Comparison of ENCODE assay signal across 19 cellular contexts in genomic region chr1:34800214-34800613, GRCh38. TPM values are rescaled to one million over a fixed set of nuclear protein-coding genes. Genes with fewer than 3 reads are reported as not detected.
DNase-seq lines count a peak whose midpoint lies in the region; ATAC-seq and TF ChIP-seq lines count a peak whose summit lies in the region.
"Had no signal": no experiment of that assay in that cellular context is flagged by ENCODE, and none has a peak within 500 bp of the region (broad histone marks: within the 10 kb centered on the region; RNA-seq: fewer than 3 reads in every experiment).

No MANE protein-coding gene starts in this region.

- peaks cover 9% of the 10 kb centered on the region for H3K4me1 Mint-ChIP-seq in activated naive CD8-positive, alpha-beta T cell treated with anti-CD3 and anti-CD28 coated beads, Interleukin-2, amount 50 U/mL, for 24 hours
- H3K4me1 Mint-ChIP-seq: brain, immature natural killer cell, naive B cell had no signal

- H3K4me3 Mint-ChIP-seq in activated naive CD8-positive, alpha-beta T cell treated with anti-CD3 and anti-CD28 coated beads, Interleukin-2, amount 50 U/mL, for 24 hours, result no peak overlapping the region
- H3K4me3 Mint-ChIP-seq: brain, immature natural killer cell, naive B cell, type B pancreatic cell had no signal

- DNase-seq in activated CD4-positive, alpha-beta T cell treated with anti-CD3 and anti-CD28 coated beads for 48 hours, result peak; percentile 40
- no peak for DNase-seq in activated CD4-positive, alpha-beta T cell treated with anti-CD3 and anti-CD28 coated beads, Interleukin-2, amount 50 U/mL, for 1 hour
- DNase-seq in COLO829 (ENCODE audit: low spot score) (peak; percentile 9), fibroblast of the aortic adventitia (ENCODE audit: low read depth) (peak; percentile 45), mucosa of gallbladder (ENCODE audit: low spot score) (no peak), NCI-H69 (lab: John Stamatoyannopoulos, UW) (no peak)
- no peak for DNase-seq in activated naive CD8-positive, alpha-beta T cell treated with anti-CD3 and anti-CD28 coated beads, Interleukin-2, amount 50 U/mL, for 24 hours
- DNase-seq in central memory CD4-positive, alpha-beta T cell, result no peak
- DNase-seq: erythroblast, immature natural killer cell, lower lobe of right lung, naive B cell, NCI-H1105 treated with DMSO at 0.1 percent for 48 hours, NCI-H2171, NCI-H748 treated with DMSO at 0.1 percent for 48 hours had no signal

- ATAC-seq in activated naive CD8-positive, alpha-beta T cell treated with anti-CD3 and anti-CD28 coated beads, Interleukin-2, amount 50 U/mL, for 24 hours, result peak; percentile 76
- ATAC-seq: lower lobe of right lung had no signal

- no peak for TF ChIP-seq CTCF in fibroblast of the aortic adventitia (IDR thresholded peaks at IDR 0.05; ENCODE audit: insufficient read depth, low read length)

- H3K27ac Mint-ChIP-seq in activated naive CD8-positive, alpha-beta T cell treated with anti-CD3 and anti-CD28 coated beads, Interleukin-2, amount 50 U/mL, for 24 hours, result no peak overlapping the region
- H3K27ac Mint-ChIP-seq: brain, immature natural killer cell, type B pancreatic cell had no signal

- no peaks in the 10 kb centered on the region for H3K27me3 Mint-ChIP-seq in activated naive CD8-positive, alpha-beta T cell treated with anti-CD3 and anti-CD28 coated beads, Interleukin-2, amount 50 U/mL, for 24 hours
- H3K27me3 Mint-ChIP-seq: brain had no signal

- no peaks in the 10 kb centered on the region for H3K9me3 Mint-ChIP-seq in activated naive CD8-positive, alpha-beta T cell treated with anti-CD3 and anti-CD28 coated beads, Interleukin-2, amount 50 U/mL, for 24 hours

- H3K4me3 ChIP-seq in fibroblast of the aortic adventitia (ENCODE audit: low read depth, low read length), result no peak overlapping the region
- H3K4me3 ChIP-seq: lower lobe of right lung had no signal

- peaks cover 8% of the 10 kb centered on the region for H3K36me3 Mint-ChIP-seq in activated naive CD8-positive, alpha-beta T cell treated with anti-CD3 and anti-CD28 coated beads, Interleukin-2, amount 50 U/mL, for 24 hours (ENCODE audit: low read depth)
- H3K36me3 Mint-ChIP-seq: type B pancreatic cell had no signal

RNA-seq across cellular contexts. Expression of gene GJA4, which starts 7.4 kb away (rescaled TPM):
- total RNA-seq in fibroblast of the aortic adventitia (ENCODE audit: low replicate concordance), result not detected in 2 replicates
- total RNA-seq in mucosa of gallbladder, result 9.0 TPM
- total RNA-seq: A673 had no signal

RNA-seq across cellular contexts. Expression of gene GJB3, which starts 19.2 kb away (rescaled TPM):
- total RNA-seq in fibroblast of the aortic adventitia (ENCODE audit: low replicate concordance) (not detected in 2 replicates), mucosa of gallbladder (6.3 TPM)
- total RNA-seq: A673 had no signal

RNA-seq across cellular contexts. Expression of gene GJB4, which starts 40.7 kb away (rescaled TPM):
- total RNA-seq in fibroblast of the aortic adventitia (ENCODE audit: low replicate concordance) (not detected in 2 replicates), mucosa of gallbladder (6.1 TPM)
- total RNA-seq: A673, dermis microvascular lymphatic vessel endothelial cell had no signal

RNA-seq across cellular contexts. Expression of gene GJB5, which starts 45.4 kb away (rescaled TPM):
- total RNA-seq in fibroblast of the aortic adventitia (ENCODE audit: low replicate concordance) (not detected in 2 replicates), mucosa of gallbladder (6.2 TPM)
- total RNA-seq: A673, dermis microvascular lymphatic vessel endothelial cell, lower lobe of right lung had no signal

RNA-seq across cellular contexts. Expression of gene SMIM12, which starts 59.3 kb away (rescaled TPM):
- 9.7 and 24.9 TPM in 2 replicates for total RNA-seq in fibroblast of the aortic adventitia (ENCODE audit: low replicate concordance)
- 28.9 TPM for total RNA-seq in mucosa of gallbladder

Comparison
In these comparisons a context has a peak if more than half of its experiments do, and no peak if none do; other contexts are left out.
1. DNase-seq: peak in activated CD4-positive, alpha-beta T cell treated with anti-CD3 and anti-CD28 coated beads for 48 hours (single experiment), COLO829 (single experiment) and fibroblast of the aortic adventitia (single experiment); none in activated CD4-positive, alpha-beta T cell treated with anti-CD3 and anti-CD28 coated beads, Interleukin-2, amount 50 U/mL, for 1 hour (single experiment), activated naive CD8-positive, alpha-beta T cell treated with anti-CD3 and anti-CD28 coated beads, Interleukin-2, amount 50 U/mL, for 24 hours (single experiment), central memory CD4-positive, alpha-beta T cell (single experiment), mucosa of gallbladder (single experiment) and NCI-H69 (single experiment).
2. RNA of gene GJA4, which starts 7.4 kb away (total RNA-seq): 9.0 TPM in mucosa of gallbladder (single experiment); not detected in fibroblast of the aortic adventitia; every median in the first group is over 10 times any median in the second.